In the genomic region with DNA sequence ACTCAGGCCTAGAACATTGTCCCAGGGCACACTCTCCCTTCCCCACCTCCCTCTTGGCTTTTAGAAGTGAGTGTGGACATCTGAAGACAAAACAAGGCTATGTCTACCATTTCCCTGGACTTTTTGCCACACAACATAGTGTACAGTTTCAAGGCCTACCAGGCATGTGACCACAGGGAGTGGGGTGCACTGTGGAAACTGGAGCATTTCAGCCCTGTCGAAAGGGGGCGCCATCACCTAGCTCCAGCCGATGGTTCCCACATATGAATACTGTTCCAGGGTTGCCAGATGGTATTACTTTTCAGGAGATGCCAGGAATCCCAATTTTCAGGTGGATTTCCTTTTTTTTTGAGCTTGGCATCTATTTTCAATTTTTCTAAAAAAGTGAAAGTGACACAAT, we compare ENCODE assay signal across 8 cellular contexts.
DNase-seq lines count a peak whose midpoint lies in the region; ATAC-seq, FAIRE-seq and TF ChIP-seq lines count a peak whose summit lies in the region.

No MANE protein-coding gene starts in this region.

- H3K4me2 ChIP-seq in hepatocyte = no peak overlapping the region

- no peak for FAIRE-seq in RCC 7860 (lab: Jason Lieb, UNC)

- no peaks in the 10 kb centered on the region for H3K27me3 ChIP-seq in WERI-Rb-1 (ENCODE audit: insufficient read depth, low read depth, severe bottlenecking)
- H3K27me3 ChIP-seq in hepatocyte = no peaks in the 10 kb centered on the region

- H3K9me3 ChIP-seq in WERI-Rb-1 (ENCODE audit: severe bottlenecking) = no peaks in the 10 kb centered on the region
- H3K9me3 ChIP-seq in hepatocyte (ENCODE audit: low read depth) = no peaks in the 10 kb centered on the region

- no peaks in the 10 kb centered on the region for H4K20me1 ChIP-seq in hepatocyte (ENCODE audit: insufficient read depth, poor library complexity, severe bottlenecking)

- peak; percentile 71 for TF ChIP-seq CTCF in WERI-Rb-1 (IDR thresholded peaks at IDR 0.05; ENCODE audit: low read depth, low read length)
- TF ChIP-seq CTCF in hepatocyte (IDR thresholded peaks at IDR 0.05; ENCODE audit: poor library complexity) = peak; percentile 30

- ATAC-seq in GM19328 (IDR thresholded peaks at IDR 0.05; ENCODE audit: unreplicated experiment) = no peak
- ATAC-seq in HG03521 (IDR thresholded peaks at IDR 0.05; ENCODE audit: unreplicated experiment) = no peak
- no peak for ATAC-seq in GM19455 (IDR thresholded peaks at IDR 0.05; ENCODE audit: unreplicated experiment)

- WGBS in hepatocyte (ENCODE audit: low lambda C conversion rate, missing lambda C conversion rate) = 33% methylated on average over 3 of the region's 3 CpGs

- DNase-seq in DMS 273 treated with DMSO at 0.1 percent for 48 hours (lab: John Stamatoyannopoulos, UW) = peak; percentile 7
- DNase-seq in HS-27A (ENCODE audit: low read depth) = peak; percentile 20
- peak; percentile 66 for DNase-seq in WERI-Rb-1
- peak; percentile 30 for DNase-seq in hepatocyte (ENCODE audit: low spot score)
- no peak for DNase-seq in RCC 7860 (ENCODE audit: low spot score)

- no peak overlapping the region for H3K4me3 ChIP-seq in WERI-Rb-1 (ENCODE audit: low read depth, low read length)
- no peak overlapping the region for H3K4me3 ChIP-seq in hepatocyte

- H3K9me2 ChIP-seq in hepatocyte (replicated peaks; ENCODE audit: insufficient read depth) = no peaks in the 10 kb centered on the region

- H3K36me3 ChIP-seq in WERI-Rb-1 (no peaks in the 10 kb centered on the region), hepatocyte (replicated peaks; ENCODE audit: insufficient read depth, low read depth) (no peaks in the 10 kb centered on the region)

- H2AFZ ChIP-seq in hepatocyte = no peak overlapping the region

- H3K27ac ChIP-seq in WERI-Rb-1 (peak overlapping the region; percentile 81), hepatocyte (no peak overlapping the region)

- no peaks in the 10 kb centered on the region for H3K4me1 ChIP-seq in hepatocyte (ENCODE audit: insufficient read depth)

- no peaks in the 10 kb centered on the region for H3K79me2 ChIP-seq in hepatocyte
